ENCODE assay signal across 20 cellular contexts in genomic region chr10:11658801-11659368, GRCh38. TPM values are rescaled to one million over a fixed set of nuclear protein-coding genes. Genes with fewer than 3 reads are reported as not detected.
DNase-seq lines count a peak whose midpoint lies in the region; ATAC-seq and TF ChIP-seq lines count a peak whose summit lies in the region.
"Had no signal": no experiment of that assay in that cellular context is flagged by ENCODE, and none has a peak within 500 bp of the region (broad histone marks: within the 10 kb centered on the region; RNA-seq: fewer than 3 reads in every experiment).

No MANE protein-coding gene starts in this region.

- H3K4me1 Mint-ChIP-seq in HFFc6 (ENCODE audit: low read depth) = peaks cover 9% of the 10 kb centered on the region
- H3K4me1 Mint-ChIP-seq in naive thymus-derived CD8-positive, alpha-beta T cell = peaks cover 17 to 32% (median 27%) of the 10 kb centered on the region in 4 donors

- no peaks in the 10 kb centered on the region for H3K36me3 ChIP-seq in left lung
- H3K36me3 ChIP-seq: Peyer's patch had no signal

- no peak overlapping the region for H3K4me3 ChIP-seq in epithelial cell of esophagus (ENCODE audit: low read length)
- no peak overlapping the region for H3K4me3 ChIP-seq in left lung
- H3K4me3 ChIP-seq: Peyer's patch had no signal

- no peak overlapping the region for H3K27ac Mint-ChIP-seq in HFFc6
- H3K27ac Mint-ChIP-seq in naive thymus-derived CD8-positive, alpha-beta T cell = no peak overlapping the region
- H3K27ac Mint-ChIP-seq: B cell; CD4-positive, CD25-positive, alpha-beta regulatory T cell had no signal

- POLR2A ChIA-PET in naive thymus-derived CD8-positive, alpha-beta T cell (lab: Charles Lee) = interaction anchor here (0.7 kb wide), 1 partner anchor 102 kb away, joined by 4 read pairs; no protein-coding TSS in a partner anchor

- no peaks in the 10 kb centered on the region for H3K4me1 ChIP-seq in left lung
- H3K4me1 ChIP-seq: Caco-2 had no signal

- H3K27ac ChIP-seq in left lung = no peak overlapping the region
- H3K27ac ChIP-seq: Peyer's patch had no signal

- DNase-seq in HFFc6 (no peak), epithelial cell of esophagus (ENCODE audit: low read depth) (peak; percentile 61), left lung (no peak), NCI-H1930 (lab: John Stamatoyannopoulos, UW) (no peak), NCI-H2107 (lab: John Stamatoyannopoulos, UW) (no peak), cerebellum (ENCODE audit: low spot score) (no peak)
- no peak for DNase-seq in naive thymus-derived CD8-positive, alpha-beta T cell
- DNase-seq: CD4-positive, CD25-positive, alpha-beta regulatory T cell; DMS153; HCEC 1CT; KG1; NCI-H146; NCI-H2081 treated with DMSO at 0.1 percent for 48 hours; NCI-H510A treated with DMSO at 0.1 percent for 48 hours; NCI-H82; Peyer's patch; Right ventricle myocardium superior had no signal

- H3K9me3 ChIP-seq in left lung = no peaks in the 10 kb centered on the region
- H3K9me3 ChIP-seq: Caco-2, Peyer's patch had no signal

- no peaks in the 10 kb centered on the region for H3K27me3 ChIP-seq in left lung
- H3K27me3 ChIP-seq: Peyer's patch had no signal

- no peaks in the 10 kb centered on the region for H3K36me3 Mint-ChIP-seq in HFFc6 (ENCODE audit: low read depth)
- H3K36me3 Mint-ChIP-seq in naive thymus-derived CD8-positive, alpha-beta T cell = no peaks in the 10 kb centered on the region
- H3K36me3 Mint-ChIP-seq: CD4-positive, CD25-positive, alpha-beta regulatory T cell had no signal

- H3K27me3 Mint-ChIP-seq in HFFc6 (ENCODE audit: insufficient read depth) = peaks cover 13% of the 10 kb centered on the region
- no peaks in the 10 kb centered on the region for H3K27me3 Mint-ChIP-seq in naive thymus-derived CD8-positive, alpha-beta T cell
- H3K27me3 Mint-ChIP-seq: B cell had no signal

- peak overlapping the region; percentile 6; the same call in 1 of the 2 replicates for H3K4me3 Mint-ChIP-seq in HFFc6
- no peak overlapping the region for H3K4me3 Mint-ChIP-seq in naive thymus-derived CD8-positive, alpha-beta T cell
- H3K4me3 Mint-ChIP-seq: B cell; CD4-positive, CD25-positive, alpha-beta regulatory T cell had no signal

- H3K9me3 Mint-ChIP-seq in HFFc6 = no peaks in the 10 kb centered on the region
- H3K9me3 Mint-ChIP-seq in naive thymus-derived CD8-positive, alpha-beta T cell = no peaks in the 10 kb centered on the region

- intact Hi-C loops in left lung (cut with DNase I) = no loop called here

- no peak for TF ChIP-seq CTCF in HFFc6 (IDR thresholded peaks at IDR 0.05)
- TF ChIP-seq CTCF in epithelial cell of esophagus (IDR thresholded peaks at IDR 0.05; ENCODE audit: insufficient read depth, low read depth, low read length, missing control alignments) = no peak
- TF ChIP-seq CTCF in left lung (IDR thresholded peaks at IDR 0.05) = no peak

- ATAC-seq in left lung = peak; percentile 61
- ATAC-seq in naive thymus-derived CD8-positive, alpha-beta T cell = no peak
- ATAC-seq: SK-N-SH treated with all-trans-retinoic acid at 6 μM for 48 hours had no signal

RNA-seq across cellular contexts. Expression of gene USP6NL, which starts 47.4 kb away (rescaled TPM):
- total RNA-seq in HFFc6 (2021; fragmentation: NEBNext Ultra II Directional; extraction: Animal tissue kit (Norgen Biotek cat#: 25700)) = 10 to 100 TPM in 5 of 6 experiments, 1 to 10 TPM in 1; 9.8 to 13.3 (median 11.8) TPM
- total RNA-seq in left lung = 10 to 100 TPM; 16.0 to 18.5 TPM
- total RNA-seq in naive thymus-derived CD8-positive, alpha-beta T cell = 1 to 10 TPM; 6.9 to 7.9 TPM
- polyA plus RNA-seq in naive thymus-derived CD8-positive, alpha-beta T cell = 1 to 10 TPM; 2.3 to 5.4 (median 4.2) TPM
- total RNA-seq in cerebellum = 26.0 TPM
